In the genomic region with DNA sequence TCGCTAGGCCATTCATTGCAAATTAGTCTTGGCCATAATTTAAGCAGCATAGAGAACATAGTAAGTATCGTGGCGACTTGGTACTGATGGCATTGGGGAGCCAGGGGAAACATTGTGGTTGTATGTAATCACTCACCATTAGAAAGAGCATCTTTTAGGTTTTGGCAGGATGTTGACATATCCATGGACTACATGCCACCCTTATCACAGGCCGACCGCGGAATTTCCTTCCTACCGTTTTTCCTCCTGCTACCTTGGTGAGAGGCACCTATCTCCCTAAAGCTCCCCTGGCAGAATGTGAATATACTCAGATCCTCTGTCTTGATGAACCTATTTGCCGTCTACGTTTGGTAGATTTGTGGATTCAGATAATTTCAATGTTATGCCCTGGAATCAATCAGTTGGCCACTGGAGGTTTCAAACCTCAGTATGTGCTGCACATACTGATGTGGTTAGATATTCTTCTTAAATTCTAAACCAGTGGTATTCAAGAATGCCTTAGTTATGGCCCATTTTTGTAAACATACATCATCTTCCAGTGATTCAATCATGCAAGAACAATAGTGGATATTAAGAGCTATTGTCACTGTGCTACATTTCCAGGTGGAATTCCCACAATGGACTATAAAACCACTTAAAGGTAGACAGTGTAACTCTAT, we compare ENCODE assay signal across 28 cellular contexts.
DNase-seq lines count a peak whose midpoint lies in the region; ATAC-seq and TF ChIP-seq lines count a peak whose summit lies in the region.
"Had no signal": no experiment of that assay in that cellular context is flagged by ENCODE, and none has a peak within 500 bp of the region (broad histone marks: within the 10 kb centered on the region; RNA-seq: fewer than 3 reads in every experiment).

No MANE protein-coding gene starts in this region.

- no peak overlapping the region for H3K4me2 ChIP-seq in IMR-90 (ENCODE audit: low read depth, low read length)

- peak; percentile 42 for DNase-seq in IMR-90
- DNase-seq in astrocyte of the cerebellum (ENCODE audit: low read depth) = peak; percentile 44
- DNase-seq in glomerular visceral epithelial cell (ENCODE audit: extremely low spot score) = peak; percentile 84
- DNase-seq in stimulated activated CD4-positive, alpha-beta T cell treated with anti-CD3 and anti-CD28 coated beads, Interleukin-2, amount 100 ng/mL, for 24 hours = no peak
- DNase-seq in NAMALWA (ENCODE audit: low spot score) = no peak
- DNase-seq: activated CD4-positive, alpha-beta T cell treated with anti-CD3 and anti-CD28 coated beads, Interleukin-2, amount 10 ng/mL, durations not matched to agents 7 days and 5 days; activated effector memory CD4-positive, alpha-beta T cell treated with Interleukin-2 at 50 U/mL for 16 hours; anterior cingulate cortex; COR-L47; DMS53; GF-D8; HCEC 1CT; hypothalamus; immature natural killer cell; Karpas-422; left ventricle myocardium inferior; MV-4-11; NCI-H1436 treated with DMSO at 0.1 percent for 48 hours; right lobe of liver; stimulated activated CD4-positive, alpha-beta T cell treated with anti-CD3 and anti-CD28 coated beads, Interleukin-2, amount 100 ng/mL, for 48 hours; T-cell; thyroid gland had no signal

- no peaks in the 10 kb centered on the region for H3K27me3 ChIP-seq in IMR-90 (ENCODE audit: control insufficient read depth, insufficient read depth, low read length)
- H3K27me3 ChIP-seq: esophagus muscularis mucosa, right lobe of liver, SJSA1, thyroid gland had no signal

- no peaks in the 10 kb centered on the region for H3K36me3 ChIP-seq in IMR-90 (ENCODE audit: control insufficient read depth, insufficient read depth, low read length)
- H3K36me3 ChIP-seq: esophagus muscularis mucosa, left ventricle myocardium inferior, right lobe of liver, SJSA1, thyroid gland had no signal

- H3K14ac ChIP-seq in IMR-90 (replicated peaks; ENCODE audit: low read depth, low read length) = no peak overlapping the region

- H2AFZ ChIP-seq in IMR-90 (replicated peaks; ENCODE audit: low read length, poor library complexity) = no peak overlapping the region

- WGBS in IMR-90 (ENCODE audit: extremely low coverage in 2 of 2, insufficient read length in 1 of 2), 2 experiments = no CpG with 5 or more reads among the region's 9 CpGs

- H3K9ac ChIP-seq in IMR-90 (ENCODE audit: low read depth, low read length) = no peak overlapping the region

- no peak overlapping the region for H2BK20ac ChIP-seq in IMR-90 (ENCODE audit: low read depth, low read length)

- intact Hi-C loops in IMR-90 (cut with micrococcal nuclease) = no loop called here

- H4K91ac ChIP-seq in IMR-90 (ENCODE audit: insufficient read depth, low read depth, low read length) = no peak overlapping the region

- H3K23ac ChIP-seq in IMR-90 (ENCODE audit: low read depth, low read length) = no peak overlapping the region

- no peak overlapping the region for H3K56ac ChIP-seq in IMR-90 (ENCODE audit: extremely low read depth, insufficient read depth, low read length)

- POLR2A ChIA-PET in IMR-90 (lab: Charles Lee; ENCODE audit: unreplicated experiment) = no interaction called here

- dilution Hi-C loops in IMR-90 (cut with HindIII; ENCODE audit: low sequenced_read_pairs, unreplicated experiment) = no loop called here

- no peaks in the 10 kb centered on the region; the same call in 1 of the 2 replicates for H3K9me1 ChIP-seq in IMR-90 (ENCODE audit: insufficient read depth, low read length)

- ATAC-seq in IMR-90 (ENCODE audit: low read depth) (0 out of 2 replicates have a peak, but pooled peaks have one; percentile 29), HG03135 (IDR thresholded peaks at IDR 0.05; ENCODE audit: unreplicated experiment) (no peak), HG03521 (IDR thresholded peaks at IDR 0.05; ENCODE audit: unreplicated experiment) (no peak)
- ATAC-seq: activated naive CD4-positive, alpha-beta T cell treated with anti-CD3 and anti-CD28 coated beads, Interleukin-2, amount 50 U/mL, for 72 hours; right lobe of liver; T-cell had no signal

- no peak overlapping the region for H3K4ac ChIP-seq in IMR-90 (ENCODE audit: low read depth, low read length)

- no TSS peak for BruUV-seq in IMR-90 (replicated peaks; lab: Mats Ljungman, UMichigan)

- no peak overlapping the region for H2BK15ac ChIP-seq in IMR-90 (ENCODE audit: low read depth, low read length)

- in situ Hi-C loops in IMR-90 (cut with MboI; ENCODE audit: low sequenced_read_pairs) = no loop called here
- in situ Hi-C loops in astrocyte of the cerebellum (cut with HindIII; ENCODE audit: low sequenced_read_pairs) = no loop called here

- no peak overlapping the region for H4K8ac ChIP-seq in IMR-90 (ENCODE audit: low read depth in 2 of 2, low read length in 2 of 2)

- CTCF ChIA-PET in IMR-90 (lab: Yijun Ruan, JAX) = interaction anchor here (1.0 to 1.1 kb wide), 2 partner anchors 298 to 387 kb away, joined by 3 to 4 read pairs; no protein-coding TSS in a partner anchor

- peaks cover 4% of the 10 kb centered on the region; the same call in 1 of the 2 replicates for H3K4me1 ChIP-seq in IMR-90 (ENCODE audit: control insufficient read depth, insufficient read depth, low read length)
- H3K4me1 ChIP-seq: esophagus muscularis mucosa, left ventricle myocardium inferior, right lobe of liver, thyroid gland had no signal

- TF ChIP-seq RAD21 in IMR-90 (IDR thresholded peaks at IDR 0.05; ENCODE audit: low read length) = no peak

- no peaks in the 10 kb centered on the region for H4K20me1 ChIP-seq in IMR-90 (ENCODE audit: insufficient read depth, low read length)

- no peak overlapping the region for H3K27ac ChIP-seq in IMR-90 (ENCODE audit: insufficient read depth, low read length)
- H3K27ac ChIP-seq: C4-2B, esophagus muscularis mucosa, left ventricle myocardium inferior, right lobe of liver, SJSA1, thyroid gland had no signal

- no peak overlapping the region for H2AK9ac ChIP-seq in IMR-90 (replicated peaks; ENCODE audit: low read depth, low read length, poor library complexity)

- TF ChIP-seq CTCF in IMR-90 (conservative IDR thresholded peaks at IDR 0.05; ENCODE audit: low read depth, low read length) (no peak), astrocyte of the cerebellum (IDR thresholded peaks at IDR 0.05; ENCODE audit: low read depth, low read length, missing control alignments) (no peak)

- H2AK5ac ChIP-seq in IMR-90 (ENCODE audit: low read depth, low read length) = no peak overlapping the region

- H3K9me3 ChIP-seq in IMR-90 (ENCODE audit: control insufficient read depth, insufficient read depth, low read length) = no peaks in the 10 kb centered on the region
- H3K9me3 ChIP-seq: esophagus muscularis mucosa, left ventricle myocardium inferior, right lobe of liver, SJSA1, thyroid gland had no signal

- H4K5ac ChIP-seq in IMR-90 (ENCODE audit: low read depth, low read length) = no peak overlapping the region; the same call in 1 of the 2 replicates

- no peak for TF ChIP-seq POLR2A in IMR-90 (IDR thresholded peaks at IDR 0.05; ENCODE audit: low read depth, low read length)

- no peak overlapping the region for H3K4me3 ChIP-seq in IMR-90 (ENCODE audit: insufficient read depth, low read depth, low read length)
- H3K4me3 ChIP-seq in astrocyte of the cerebellum (ENCODE audit: low read depth, low read length) = no peak overlapping the region
- H3K4me3 ChIP-seq: esophagus muscularis mucosa, left ventricle myocardium inferior, right lobe of liver, SJSA1, thyroid gland had no signal

- H2BK120ac ChIP-seq in IMR-90 (ENCODE audit: low read depth, low read length) = no peak overlapping the region

- H3K79me1 ChIP-seq in IMR-90 (ENCODE audit: low read depth in 1 of 2, low read length in 2 of 2) = peaks cover 5 to 8% of the 10 kb centered on the region in 2 experiments; a peak in 2 of 4 replicates

- H2BK5ac ChIP-seq in IMR-90 (ENCODE audit: low read depth, low read length, poor library complexity, severe bottlenecking) = no peak overlapping the region

- no peak overlapping the region; the same call in 1 of the 2 replicates for H3K18ac ChIP-seq in IMR-90 (ENCODE audit: low read depth, low read length)

TF ChIP-seq in IMR-90, 13 proteins besides CTCF, POLR2A, EP300 and RAD21:
- TF ChIP-seq CHD1 (IDR thresholded peaks at IDR 0.05; ENCODE audit: low read depth, low read length) = no peak
- TF ChIP-seq, protein P1, sequence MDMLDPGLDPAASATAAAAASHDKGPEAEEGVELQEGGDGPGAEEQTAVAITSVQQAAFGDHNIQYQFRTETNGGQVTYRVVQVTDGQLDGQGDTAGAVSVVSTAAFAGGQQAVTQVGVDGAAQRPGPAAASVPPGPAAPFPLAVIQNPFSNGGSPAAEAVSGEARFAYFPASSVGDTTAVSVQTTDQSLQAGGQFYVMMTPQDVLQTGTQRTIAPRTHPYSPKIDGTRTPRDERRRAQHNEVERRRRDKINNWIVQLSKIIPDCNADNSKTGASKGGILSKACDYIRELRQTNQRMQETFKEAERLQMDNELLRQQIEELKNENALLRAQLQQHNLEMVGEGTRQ (IDR thresholded peaks at IDR 0.05; ENCODE audit: low read depth, low read length) = no peak
- no peak for TF ChIP-seq RFX5 (IDR thresholded peaks at IDR 0.05; ENCODE audit: low read depth, low read length)
- TF ChIP-seq MAFK (IDR thresholded peaks at IDR 0.05; ENCODE audit: low read depth, low read length) = no peak

Comparison
In these comparisons a context has a peak if more than half of its experiments do, and no peak if none do; other contexts are left out.
1. DNase-seq: peak in IMR-90 (single experiment), astrocyte of the cerebellum (single experiment) and glomerular visceral epithelial cell (single experiment); none in stimulated activated CD4-positive, alpha-beta T cell treated with anti-CD3 and anti-CD28 coated beads, Interleukin-2, amount 100 ng/mL, for 24 hours (0 of 2) and NAMALWA (single experiment).